ENCODE assay signal across 18 cellular contexts in the genomic region with DNA sequence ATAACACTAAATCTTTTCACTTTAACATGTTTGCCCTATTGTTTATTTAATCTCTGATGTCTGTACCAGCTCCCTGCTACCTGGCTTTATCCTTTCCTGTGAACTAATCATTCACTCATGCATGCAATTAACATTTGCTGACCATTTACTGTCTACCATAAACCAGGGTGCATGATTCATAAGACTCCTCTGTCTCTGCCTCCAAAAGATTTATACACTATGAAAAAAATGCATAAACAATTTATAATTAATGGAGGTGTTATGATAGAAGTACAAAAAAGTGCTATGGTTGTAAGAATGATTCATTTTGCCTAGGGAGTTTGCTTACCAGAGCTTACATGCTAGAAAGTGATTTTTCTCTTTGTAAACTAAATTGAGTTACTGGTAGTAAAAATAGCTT. TPM values are rescaled to one million over a fixed set of nuclear protein-coding genes. Genes with fewer than 3 reads are reported as not detected.
A peak's percentile ranks its signal among the peaks of the same experiment; 100 is the strongest.
DNase-seq lines count a peak whose midpoint lies in the region; ATAC-seq, FAIRE-seq and TF ChIP-seq lines count a peak whose summit lies in the region.
"Had no signal": no experiment of that assay in that cellular context is flagged by ENCODE, and none has a peak within 500 bp of the region (broad histone marks: within the 10 kb centered on the region; RNA-seq: fewer than 3 reads in every experiment).

No MANE protein-coding gene starts in this region.

- H2AK5ac ChIP-seq in IMR-90 (ENCODE audit: low read depth, low read length), result no peak overlapping the region

- no peak overlapping the region for H3K4ac ChIP-seq in IMR-90 (ENCODE audit: low read depth, low read length)

- TF ChIP-seq POLR2A in IMR-90 (IDR thresholded peaks at IDR 0.05; ENCODE audit: low read depth, low read length), result no peak

- H3K27ac Mint-ChIP-seq in astrocyte (ENCODE audit: unreplicated experiment), result no peak overlapping the region
- H3K27ac Mint-ChIP-seq in progenitor cell of endocrine pancreas, result no peak overlapping the region
- H3K27ac Mint-ChIP-seq: B cell; CD4-positive, alpha-beta memory T cell had no signal

- H2BK120ac ChIP-seq in IMR-90 (ENCODE audit: low read depth, low read length), result no peak overlapping the region

- H3K27ac ChIP-seq in IMR-90 (ENCODE audit: insufficient read depth, low read length), result no peak overlapping the region
- no peak overlapping the region for H3K27ac ChIP-seq in astrocyte (ENCODE audit: low read depth, low read length)
- H3K27ac ChIP-seq: C4-2B had no signal

- H3K4me1 ChIP-seq in IMR-90 (ENCODE audit: control insufficient read depth, insufficient read depth, low read length) (no peaks in the 10 kb centered on the region), astrocyte (ENCODE audit: insufficient read depth, low read length) (no peaks in the 10 kb centered on the region)
- H3K4me1 ChIP-seq: HAP-1 had no signal

- H3K27me3 ChIP-seq in IMR-90 (ENCODE audit: control insufficient read depth, insufficient read depth, low read length) (no peaks in the 10 kb centered on the region), astrocyte (ENCODE audit: insufficient read depth, low read length) (no peaks in the 10 kb centered on the region)

- no peak overlapping the region for H4K5ac ChIP-seq in IMR-90 (ENCODE audit: low read depth, low read length)

- CTCF ChIA-PET in IMR-90 (lab: Yijun Ruan, JAX), result no interaction called here

- POLR2A ChIA-PET in IMR-90 (lab: Charles Lee; ENCODE audit: unreplicated experiment), result no interaction called here

- H4K20me1 ChIP-seq in IMR-90 (ENCODE audit: insufficient read depth, low read length) (no peaks in the 10 kb centered on the region), astrocyte (ENCODE audit: insufficient read depth, low read length) (no peaks in the 10 kb centered on the region)

- TF ChIP-seq RAD21 in IMR-90 (IDR thresholded peaks at IDR 0.05; ENCODE audit: low read length), result no peak

- H3K9ac ChIP-seq in IMR-90 (ENCODE audit: low read depth, low read length) (no peak overlapping the region), astrocyte (ENCODE audit: low read length) (no peak overlapping the region)

- H3K79me2 ChIP-seq in astrocyte (ENCODE audit: insufficient read depth, low read length), result no peaks in the 10 kb centered on the region

- FAIRE-seq in astrocyte (lab: Jason Lieb, UNC), result no peak
- FAIRE-seq: A204.1, D721Med, H1 had no signal

- dilution Hi-C loops in IMR-90 (cut with HindIII; ENCODE audit: low sequenced_read_pairs, unreplicated experiment), result no loop called here

- TF ChIP-seq CTCF in IMR-90 (conservative IDR thresholded peaks at IDR 0.05; ENCODE audit: low read depth, low read length) (no peak), astrocyte (IDR thresholded peaks at IDR 0.05; ENCODE audit: insufficient read depth, low read depth, low read length) (no peak), progenitor cell of endocrine pancreas (IDR thresholded peaks at IDR 0.05; ENCODE audit: unreplicated experiment) (no peak)

- no peaks in the 10 kb centered on the region for H3K4me1 Mint-ChIP-seq in astrocyte (ENCODE audit: low read depth, unreplicated experiment)
- no peaks in the 10 kb centered on the region for H3K4me1 Mint-ChIP-seq in progenitor cell of endocrine pancreas (ENCODE audit: low read depth)
- H3K4me1 Mint-ChIP-seq: B cell; CD4-positive, alpha-beta memory T cell had no signal

- no peaks in the 10 kb centered on the region for H3K27me3 Mint-ChIP-seq in astrocyte (ENCODE audit: low read depth, unreplicated experiment)
- H3K27me3 Mint-ChIP-seq in progenitor cell of endocrine pancreas, result no peaks in the 10 kb centered on the region

- intact Hi-C loops in IMR-90 (cut with micrococcal nuclease) (no loop called here), head of caudate nucleus (cut with DNase I) (no loop called here)

- H3K56ac ChIP-seq in IMR-90 (ENCODE audit: extremely low read depth, insufficient read depth, low read length), result no peak overlapping the region

- H3K23ac ChIP-seq in IMR-90 (ENCODE audit: low read depth, low read length), result no peak overlapping the region

- H3K18ac ChIP-seq in IMR-90 (ENCODE audit: low read depth, low read length), result no peak overlapping the region

- no peak overlapping the region for H2BK5ac ChIP-seq in IMR-90 (ENCODE audit: low read depth, low read length, poor library complexity, severe bottlenecking)

- H3K79me1 ChIP-seq in IMR-90 (ENCODE audit: low read depth in 1 of 2, low read length in 2 of 2), result no peaks in the 10 kb centered on the region

- H3K9me3 Mint-ChIP-seq in astrocyte (ENCODE audit: unreplicated experiment) (peaks cover 3% of the 10 kb centered on the region), progenitor cell of endocrine pancreas (ENCODE audit: low read depth) (peaks cover 8% of the 10 kb centered on the region)

- no peaks in the 10 kb centered on the region for H3K9me1 ChIP-seq in IMR-90 (ENCODE audit: insufficient read depth, low read length)

- H3K9me3 ChIP-seq in IMR-90 (ENCODE audit: control insufficient read depth, insufficient read depth, low read length) (no peaks in the 10 kb centered on the region), astrocyte (ENCODE audit: insufficient read depth, low read depth, low read length) (no peaks in the 10 kb centered on the region)
- H3K9me3 ChIP-seq: HAP-1 had no signal

- H2BK20ac ChIP-seq in IMR-90 (ENCODE audit: low read depth, low read length), result no peak overlapping the region

- H3K4me2 ChIP-seq in IMR-90 (ENCODE audit: low read depth, low read length) (no peak overlapping the region), astrocyte (ENCODE audit: low read length) (no peak overlapping the region)

- ATAC-seq in IMR-90 (ENCODE audit: low read depth) (peak; percentile 72), HG02678 (IDR thresholded peaks at IDR 0.05; ENCODE audit: unreplicated experiment) (no peak)

- no peak overlapping the region for H4K91ac ChIP-seq in IMR-90 (ENCODE audit: insufficient read depth, low read depth, low read length)

- H3K36me3 ChIP-seq in IMR-90 (ENCODE audit: control insufficient read depth, insufficient read depth, low read length) (no peaks in the 10 kb centered on the region), astrocyte (ENCODE audit: insufficient read depth, low read length) (no peaks in the 10 kb centered on the region)
- H3K36me3 ChIP-seq: HAP-1 had no signal

- no peak overlapping the region for H2BK15ac ChIP-seq in IMR-90 (ENCODE audit: low read depth, low read length)

- no peak for DNase-seq in IMR-90
- peak; percentile 4 for DNase-seq in astrocyte (ENCODE audit: low read depth)
- DNase-seq in kidney glomerular epithelial cell (lab: John Stamatoyannopoulos, UW), result peak; percentile 83
- no peak for DNase-seq in progenitor cell of endocrine pancreas (ENCODE audit: low spot score, unreplicated experiment)
- DNase-seq in NCI-H526 (lab: John Stamatoyannopoulos, UW), result no peak
- DNase-seq in head of caudate nucleus, result no peak
- DNase-seq: CD4-positive, alpha-beta memory T cell; DMS153; DMS79 treated with DMSO at 0.1 percent for 48 hours; EL; GF-D8 had no signal

- BruUV-seq in IMR-90 (replicated peaks; lab: Mats Ljungman, UMichigan), result no TSS peak

- H3K14ac ChIP-seq in IMR-90 (replicated peaks; ENCODE audit: low read depth, low read length), result no peak overlapping the region

- in situ Hi-C loops in IMR-90 (cut with MboI; ENCODE audit: low sequenced_read_pairs), result no loop called here

- no peak overlapping the region for H3K4me3 ChIP-seq in IMR-90 (ENCODE audit: insufficient read depth, low read depth, low read length)
- H3K4me3 ChIP-seq in astrocyte (ENCODE audit: insufficient read depth, low read depth, low read length), result no peak overlapping the region
- H3K4me3 ChIP-seq: HAP-1 had no signal

- H2AFZ ChIP-seq in IMR-90 (replicated peaks; ENCODE audit: low read length, poor library complexity) (no peak overlapping the region), astrocyte (ENCODE audit: low read depth, low read length) (no peak overlapping the region)

- no peak overlapping the region for H2AK9ac ChIP-seq in IMR-90 (replicated peaks; ENCODE audit: low read depth, low read length, poor library complexity)

- no peak overlapping the region for H3K4me3 Mint-ChIP-seq in astrocyte (ENCODE audit: unreplicated experiment)
- H3K4me3 Mint-ChIP-seq in progenitor cell of endocrine pancreas (ENCODE audit: low read depth), result no peak overlapping the region
- H3K4me3 Mint-ChIP-seq: B cell; CD4-positive, alpha-beta memory T cell had no signal

- H4K8ac ChIP-seq in IMR-90 (ENCODE audit: low read depth in 2 of 2, low read length in 2 of 2), result no peak overlapping the region

- H3K36me3 Mint-ChIP-seq in astrocyte (ENCODE audit: low read depth, unreplicated experiment) (no peaks in the 10 kb centered on the region), progenitor cell of endocrine pancreas (ENCODE audit: insufficient read depth) (no peaks in the 10 kb centered on the region)
- H3K36me3 Mint-ChIP-seq: CD4-positive, alpha-beta memory T cell had no signal

TF ChIP-seq in IMR-90, 13 proteins besides CTCF, POLR2A, EP300 and RAD21 (continues in another document):
- TF ChIP-seq RCOR1 (IDR thresholded peaks at IDR 0.05; ENCODE audit: insufficient replicate concordance, low read length), result no peak
- TF ChIP-seq CEBPB (IDR thresholded peaks at IDR 0.05; ENCODE audit: low read depth, low read length), result no peak
- TF ChIP-seq MXI1 (IDR thresholded peaks at IDR 0.05; ENCODE audit: borderline replicate concordance, low read depth, low read length), result no peak
- TF ChIP-seq NFE2L2 (IDR thresholded peaks at IDR 0.05; ENCODE audit: low read depth, low read length), result no peak
- TF ChIP-seq, protein P1, sequence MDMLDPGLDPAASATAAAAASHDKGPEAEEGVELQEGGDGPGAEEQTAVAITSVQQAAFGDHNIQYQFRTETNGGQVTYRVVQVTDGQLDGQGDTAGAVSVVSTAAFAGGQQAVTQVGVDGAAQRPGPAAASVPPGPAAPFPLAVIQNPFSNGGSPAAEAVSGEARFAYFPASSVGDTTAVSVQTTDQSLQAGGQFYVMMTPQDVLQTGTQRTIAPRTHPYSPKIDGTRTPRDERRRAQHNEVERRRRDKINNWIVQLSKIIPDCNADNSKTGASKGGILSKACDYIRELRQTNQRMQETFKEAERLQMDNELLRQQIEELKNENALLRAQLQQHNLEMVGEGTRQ (IDR thresholded peaks at IDR 0.05; ENCODE audit: low read depth, low read length), result no peak
- TF ChIP-seq MAFK (IDR thresholded peaks at IDR 0.05; ENCODE audit: low read depth, low read length), result no peak

RNA-seq across cellular contexts. Expression of a gene that starts 24.4 kb away (rescaled TPM):
- total RNA-seq in IMR-90 (2012; rRNA removed), result 10.6 and 18.1 TPM in 2 replicates
- 9.4 and 12.0 TPM in 2 replicates for polyA plus RNA-seq in IMR-90 (2012; rRNA removed)
- polyA plus RNA-seq in IMR-90 (2012; cell fraction: cytosol; rRNA removed), result 2.8 and 3.4 TPM in 2 replicates
- polyA plus RNA-seq in IMR-90 (2012; cell fraction: nucleus; rRNA removed; ENCODE audit: low replicate concordance), result 7.0 and 65.7 TPM in 2 replicates
- total RNA-seq in astrocyte, result 46.8 and 47.3 TPM in 2 replicates
- total RNA-seq in progenitor cell of endocrine pancreas, result 3.5 and 4.6 TPM in 2 replicates

Comparison
In these comparisons a context has a peak if more than half of its experiments do, and no peak if none do; other contexts are left out.
1. DNase-seq: peak in astrocyte (single experiment) and kidney glomerular epithelial cell (single experiment); none in IMR-90 (single experiment), progenitor cell of endocrine pancreas (single experiment), NCI-H526 (0 of 2) and head of caudate nucleus (0 of 42).